1 cellular context compared by ENCODE assay signal in the genomic region with DNA sequence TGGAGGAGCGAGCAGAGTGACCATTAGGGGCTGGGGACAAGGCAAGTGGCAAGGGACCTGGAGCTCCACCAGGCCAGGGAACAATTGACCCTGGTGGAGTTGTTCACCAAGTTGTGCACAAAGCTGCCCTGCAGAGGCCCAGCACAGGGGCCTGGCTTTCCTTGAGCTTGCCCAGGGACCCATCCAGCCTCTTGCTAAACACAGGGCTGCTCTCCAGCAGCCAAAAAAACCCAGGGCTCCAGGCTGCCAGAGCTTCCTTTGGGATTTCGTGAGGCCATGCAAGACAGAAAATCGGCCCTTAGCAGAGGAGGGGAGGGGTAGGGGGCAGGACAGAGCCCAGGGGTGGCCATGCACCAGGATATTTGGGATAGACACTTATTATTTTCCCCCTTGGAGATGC.
TF ChIP-seq lines count a peak whose summit lies in the region.

No MANE protein-coding gene starts in this region.

TF ChIP-seq in IMR-90, 13 proteins besides CTCF, POLR2A, EP300 and RAD21:
- TF ChIP-seq CEBPB (IDR thresholded peaks at IDR 0.05; ENCODE audit: low read depth, low read length) (no peak), RCOR1 (IDR thresholded peaks at IDR 0.05; ENCODE audit: insufficient replicate concordance, low read length) (no peak), BHLHE40 (IDR thresholded peaks at IDR 0.05; ENCODE audit: low read depth, low read length) (no peak), NFE2L2 (IDR thresholded peaks at IDR 0.05; ENCODE audit: low read depth, low read length) (no peak), FOS (IDR thresholded peaks at IDR 0.05; ENCODE audit: low read depth, low read length) (no peak), SMC3 (IDR thresholded peaks at IDR 0.05; ENCODE audit: low read depth, low read length) (no peak), MAFK (IDR thresholded peaks at IDR 0.05; ENCODE audit: low read depth, low read length) (no peak)
- TF ChIP-seq, protein P1, sequence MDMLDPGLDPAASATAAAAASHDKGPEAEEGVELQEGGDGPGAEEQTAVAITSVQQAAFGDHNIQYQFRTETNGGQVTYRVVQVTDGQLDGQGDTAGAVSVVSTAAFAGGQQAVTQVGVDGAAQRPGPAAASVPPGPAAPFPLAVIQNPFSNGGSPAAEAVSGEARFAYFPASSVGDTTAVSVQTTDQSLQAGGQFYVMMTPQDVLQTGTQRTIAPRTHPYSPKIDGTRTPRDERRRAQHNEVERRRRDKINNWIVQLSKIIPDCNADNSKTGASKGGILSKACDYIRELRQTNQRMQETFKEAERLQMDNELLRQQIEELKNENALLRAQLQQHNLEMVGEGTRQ (IDR thresholded peaks at IDR 0.05; ENCODE audit: low read depth, low read length) = no peak
